In genomic region chr9:98989036-98990000, GRCh38 we compare ENCODE assay signal across 1 cellular context.
TF ChIP-seq lines count a peak whose summit lies in the region.

No MANE protein-coding gene starts in this region.

TF ChIP-seq in HEK293, 187 proteins besides CTCF, POLR2A, EP300 and RAD21 (continued from another document):
- TF ChIP-seq ZNF488 (tag by site-specific recombination; IDR thresholded peaks at IDR 0.05): no peak
